ENCODE assay signal across 18 cellular contexts in the genomic region with DNA sequence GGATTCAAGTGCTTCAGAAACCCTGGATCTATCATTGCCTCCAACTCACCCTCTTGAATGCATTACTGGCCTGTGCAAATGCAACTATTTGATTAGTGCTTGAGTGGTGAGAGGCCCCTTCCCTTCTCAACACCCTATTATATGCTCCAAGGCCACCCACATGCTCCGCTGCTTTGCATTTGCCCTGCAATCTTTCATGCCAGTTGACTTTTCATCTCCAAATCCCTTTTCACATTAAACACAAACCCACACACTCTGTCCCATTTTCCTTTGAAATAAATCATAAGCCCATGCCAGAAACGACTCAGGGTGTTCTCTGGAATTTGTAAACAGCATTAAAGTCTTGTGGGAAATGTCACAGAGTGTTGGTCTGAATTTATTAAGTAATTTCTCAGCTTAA.
DNase-seq lines count a peak whose midpoint lies in the region; ATAC-seq and TF ChIP-seq lines count a peak whose summit lies in the region.
"Had no signal": no experiment of that assay in that cellular context is flagged by ENCODE, and none has a peak within 500 bp of the region (broad histone marks: within the 10 kb centered on the region; RNA-seq: fewer than 3 reads in every experiment).

No MANE protein-coding gene starts in this region.

- no peak for TF ChIP-seq CTCF in WERI-Rb-1 (IDR thresholded peaks at IDR 0.05; ENCODE audit: low read depth, low read length)
- TF ChIP-seq CTCF in lower lobe of right lung (IDR thresholded peaks at IDR 0.05), result no peak
- no peak for TF ChIP-seq CTCF in spleen (IDR thresholded peaks at IDR 0.05 in 8 of 11, conservative IDR thresholded peaks at IDR 0.05 in 3 of 11)
- no peak for TF ChIP-seq CTCF in GM20000 (IDR thresholded peaks at IDR 0.05; ENCODE audit: extremely low read depth, missing control alignments)

- 4 to 9% methylated on average over 2 of the region's 2 CpGs for WGBS in GM23248 (ENCODE audit: low coverage in 1 of 2, low lambda C conversion rate in 2 of 2, missing lambda C conversion rate in 2 of 2), 2 experiments
- WGBS in spleen, 5 donors, result 43 to 61% (median 57%) methylated on average over 2 of the region's 2 CpGs

- peak overlapping the region; percentile 26; the same call in 1 of the 2 replicates for H2AFZ ChIP-seq in GM23248

- no peak overlapping the region for H3K4me2 ChIP-seq in GM23248 (ENCODE audit: unreplicated experiment)

- H3K9me3 ChIP-seq in GM23248 (ENCODE audit: low read depth) (no peaks in the 10 kb centered on the region), WERI-Rb-1 (ENCODE audit: severe bottlenecking) (no peaks in the 10 kb centered on the region), lower lobe of right lung (no peaks in the 10 kb centered on the region), spleen (no peaks in the 10 kb centered on the region)

- H3K4me3 ChIP-seq in GM23248, result no peak overlapping the region
- H3K4me3 ChIP-seq in WERI-Rb-1 (ENCODE audit: low read depth, low read length), result peak overlapping the region; percentile 21
- H3K4me3 ChIP-seq in lower lobe of right lung, result no peak overlapping the region
- no peak overlapping the region for H3K4me3 ChIP-seq in spleen
- H3K4me3 ChIP-seq: dorsolateral prefrontal cortex had no signal

- no peaks in the 10 kb centered on the region for H4K20me1 ChIP-seq in GM23248 (ENCODE audit: insufficient read depth)

- intact Hi-C loops in lower lobe of right lung (cut with DNase I), result no loop called here
- intact Hi-C loops in spleen (cut with DNase I; ENCODE audit: low total_unique reads), result no loop called here

- H3K27ac ChIP-seq in GM23248 (no peak overlapping the region), WERI-Rb-1 (peak overlapping the region; percentile 66), lower lobe of right lung (peak overlapping the region; percentile 22), spleen (peak overlapping the region in 7 of 8 donors; percentile 27 to 67 (median 48))

- H3K9ac ChIP-seq in GM23248, result no peak overlapping the region

- DNase-seq in GM23248 (no peak), WERI-Rb-1 (no peak), lower lobe of right lung (no peak), spleen (no peak), NCI-H446 treated with DMSO at 0.1 percent for 48 hours (lab: John Stamatoyannopoulos, UW) (no peak), NCI-H2196 treated with DMSO at 0.1 percent for 48 hours (lab: John Stamatoyannopoulos, UW; ENCODE audit: unreplicated experiment) (no peak), GM20000 (ENCODE audit: low spot score) (no peak), T-helper 1 cell (no peak)
- DNase-seq: activated CD8-positive, alpha-beta memory T cell treated with anti-CD3 and anti-CD28 coated beads for 24 hours; activated naive CD8-positive, alpha-beta T cell treated with anti-CD3 and anti-CD28 coated beads, Interleukin-2, amount 50 U/mL, for 24 hours; CD4-positive, alpha-beta T cell; dorsolateral prefrontal cortex; naive thymus-derived CD8-positive, alpha-beta T cell; NCI-H1436; NCI-H226; posterior cingulate gyrus; SHP77 had no signal

- ATAC-seq in lower lobe of right lung, result peak; percentile 50 to 72
- ATAC-seq: activated naive CD8-positive, alpha-beta T cell treated with anti-CD3 and anti-CD28 coated beads, Interleukin-2, amount 50 U/mL, for 24 hours; esophagus mucosa; naive thymus-derived CD8-positive, alpha-beta T cell had no signal

- H3K27me3 ChIP-seq in GM23248 (replicated peaks; ENCODE audit: insufficient read depth), result peaks cover 6% of the 10 kb centered on the region
- no peaks in the 10 kb centered on the region for H3K27me3 ChIP-seq in WERI-Rb-1 (ENCODE audit: insufficient read depth, low read depth, severe bottlenecking)
- H3K27me3 ChIP-seq in lower lobe of right lung (ENCODE audit: low read depth), result no peaks in the 10 kb centered on the region
- peaks cover 0 to 15% (median 0%) of the 10 kb centered on the region in 7 donors for H3K27me3 ChIP-seq in spleen (replicated peaks in 1 of 7)
- H3K27me3 ChIP-seq: dorsolateral prefrontal cortex had no signal

- H3K4me1 ChIP-seq in GM23248 (ENCODE audit: insufficient read depth) (no peaks in the 10 kb centered on the region), lower lobe of right lung (peaks cover 31% of the 10 kb centered on the region), spleen (peaks cover under 1 to 14% (median 2%) of the 10 kb centered on the region in 6 donors)

- H3F3A ChIP-seq in GM23248 (ENCODE audit: insufficient read depth), result no peaks in the 10 kb centered on the region

- no peaks in the 10 kb centered on the region for H3K9me2 ChIP-seq in GM23248 (ENCODE audit: insufficient read depth)

- TF ChIP-seq POLR2A in spleen (IDR thresholded peaks at IDR 0.05), result no peak

- H3K79me2 ChIP-seq in GM23248 (ENCODE audit: insufficient read depth), result no peaks in the 10 kb centered on the region

- in situ Hi-C loops in GM23248 (cut with MboI), result no loop called here

- H3K36me3 ChIP-seq in GM23248 (ENCODE audit: low read depth), result no peaks in the 10 kb centered on the region
- no peaks in the 10 kb centered on the region for H3K36me3 ChIP-seq in WERI-Rb-1
- H3K36me3 ChIP-seq in lower lobe of right lung, result no peaks in the 10 kb centered on the region
- no peaks in the 10 kb centered on the region for H3K36me3 ChIP-seq in spleen
